22 cellular contexts compared by ENCODE assay signal in genomic region chr11:119937412-119937811, GRCh38.
"Had no signal": no experiment of that assay in that cellular context is flagged by ENCODE, and none has a peak within 500 bp of the region (broad histone marks: within the 10 kb centered on the region; RNA-seq: fewer than 3 reads in every experiment).

No MANE protein-coding gene starts in this region.

- H3K9me3 ChIP-seq: esophagus muscularis mucosa, gastrocnemius medialis, right atrium auricular region, sigmoid colon, testis, tibial nerve had no signal

- H3K4me3 ChIP-seq: esophagus muscularis mucosa, gastrocnemius medialis, lung, right atrium auricular region, sigmoid colon, skin epidermis, testis, tibial nerve had no signal

- ATAC-seq: gastrocnemius medialis; left colon; left ventricle myocardium superior; naive thymus-derived CD4-positive, alpha-beta T cell had no signal

- H3K27me3 ChIP-seq: right atrium auricular region, testis, tibial nerve had no signal

- DNase-seq: central memory CD4-positive, alpha-beta T cell; cortex of kidney; effector memory CD4-positive, alpha-beta T cell; gastrocnemius medialis; immature natural killer cell; kidney; left colon; left ventricle myocardium superior; mesendoderm; naive thymus-derived CD4-positive, alpha-beta T cell; nephron progenitor cell; sigmoid colon; stimulated activated CD4-positive, alpha-beta T cell treated with anti-CD3 and anti-CD28 coated beads, Interleukin-12 subunit alpha, Interleukin-12 subunit beta, amount 100 ng/mL, for 4 hours; stimulated activated naive CD4-positive, alpha-beta T cell treated with Interleukin-2 at 50 U/mL for 16 hours; testis had no signal

- H3K27ac ChIP-seq: epithelial cell of prostate, esophagus muscularis mucosa, gastrocnemius medialis, parathyroid adenoma, right atrium auricular region, sigmoid colon, skin epidermis, testis, tibial nerve had no signal

- H3K36me3 ChIP-seq: esophagus muscularis mucosa, gastrocnemius medialis, right atrium auricular region, sigmoid colon, tibial nerve had no signal

- H3K4me1 ChIP-seq: gastrocnemius medialis, parathyroid adenoma, sigmoid colon, testis, tibial nerve had no signal
